In genomic region chr21:27426196-27426595, GRCh38 we compare ENCODE assay signal across 10 cellular contexts.
"Had no signal": no experiment of that assay in that cellular context is flagged by ENCODE, and none has a peak within 500 bp of the region (broad histone marks: within the 10 kb centered on the region; RNA-seq: fewer than 3 reads in every experiment).

No MANE protein-coding gene starts in this region.

- H3K36me3 Mint-ChIP-seq: activated naive CD8-positive, alpha-beta T cell had no signal

- ATAC-seq: T-helper 17 cell had no signal

- H3K36me3 ChIP-seq: cardiac muscle cell, thyroid gland had no signal

- H3K4me1 Mint-ChIP-seq: nephron progenitor cell, T-helper 17 cell had no signal

- H3K4me3 Mint-ChIP-seq: activated naive CD8-positive, alpha-beta T cell; nephron progenitor cell; T-helper 17 cell had no signal

- H3K27ac Mint-ChIP-seq: activated naive CD8-positive, alpha-beta T cell; nephron progenitor cell; T-helper 17 cell had no signal

- H3K9me3 ChIP-seq: thyroid gland had no signal

- H3K27ac ChIP-seq: cardiac muscle cell had no signal

- DNase-seq: activated effector memory CD4-positive, alpha-beta T cell treated with Interleukin-2 at 50 U/mL for 16 hours; aorta; hypothalamus; nephron progenitor cell; small intestine; T-helper 17 cell; thyroid gland had no signal

- H3K4me3 ChIP-seq: cardiac muscle cell, lung, thyroid gland had no signal

- H3K9me3 Mint-ChIP-seq: nephron progenitor cell had no signal

- H3K27me3 ChIP-seq: cardiac muscle cell, thyroid gland had no signal

- H3K27me3 Mint-ChIP-seq: activated naive CD8-positive, alpha-beta T cell; T-helper 17 cell had no signal
